Comparison of ENCODE assay signal across 1 cellular context in the genomic region with DNA sequence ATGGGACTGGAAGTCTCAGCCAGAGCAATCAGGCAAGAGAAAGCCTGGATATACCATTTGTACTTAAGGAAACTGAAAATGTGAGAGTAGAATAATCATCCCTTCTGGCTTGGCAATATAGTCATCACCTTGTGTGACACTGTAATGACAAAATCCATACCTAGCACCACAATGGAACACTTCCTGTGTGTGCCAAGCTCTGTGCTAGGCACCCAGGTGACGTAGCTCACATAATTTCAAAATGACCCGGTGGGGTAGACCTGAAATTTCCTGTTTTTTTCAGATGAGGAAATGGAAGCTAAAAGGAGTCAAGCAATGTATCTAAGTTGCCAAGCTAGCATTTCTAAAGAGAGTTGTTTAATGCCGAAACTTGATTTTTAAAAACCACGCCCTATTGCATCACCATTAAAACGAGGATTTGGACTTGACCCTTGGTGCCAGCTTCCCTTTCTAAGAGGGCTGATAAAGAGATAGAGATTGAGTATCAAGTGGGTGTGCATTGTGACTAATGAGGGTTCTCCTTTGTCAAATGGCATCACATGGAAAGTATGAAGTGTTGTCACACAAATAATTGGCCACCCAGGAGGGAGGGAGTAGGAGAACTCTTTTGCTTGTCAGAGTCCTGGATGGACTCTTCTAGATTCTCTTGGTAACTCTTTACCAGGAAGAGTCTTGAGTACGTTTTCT.
TF ChIP-seq lines count a peak whose summit lies in the region.

No MANE protein-coding gene starts in this region.

TF ChIP-seq in H1, 55 proteins besides CTCF, POLR2A, EP300 and RAD21:
- TF ChIP-seq TBP (IDR thresholded peaks at IDR 0.05; ENCODE audit: low read depth, low read length) (no peak), CEBPB (IDR thresholded peaks at IDR 0.05; ENCODE audit: low read depth, low read length) (0 out of 2 replicates have a peak, but pooled peaks have one; percentile 53)
TF ChIP-seq in H1: peak in this region for 1.
